Comparison of ENCODE assay signal across 8 cellular contexts in genomic region chr2:84905181-84906107, GRCh38. TPM values are rescaled to one million over a fixed set of nuclear protein-coding genes. Genes with fewer than 3 reads are reported as not detected.
DNase-seq lines count a peak whose midpoint lies in the region; ATAC-seq, FAIRE-seq and TF ChIP-seq lines count a peak whose summit lies in the region.

TSS of gene TMSB10 (plus strand) at chr2:84905656.

- peaks cover 7 to 9% of the 10 kb centered on the region in 2 experiments for H3K36me3 ChIP-seq in keratinocyte (ENCODE audit: control insufficient read depth in 2 of 2, extremely low read depth in 1 of 2, insufficient read depth in 2 of 2, low read length in 2 of 2)

- peaks cover 12% of the 10 kb centered on the region for H3K79me2 ChIP-seq in keratinocyte (ENCODE audit: control insufficient read depth, insufficient read depth, low read length)

- peak within 1 kb of the TSS; percentile 79 for H2AFZ ChIP-seq in keratinocyte (ENCODE audit: control insufficient read depth, low read length)

- peaks cover 5% of the 10 kb centered on the region for H3K4me1 ChIP-seq in keratinocyte (ENCODE audit: control insufficient read depth, extremely low read depth, insufficient read depth, low read length)

- peak within 1 kb of the TSS; percentile 98 for H3K4me3 ChIP-seq in AG04450 (ENCODE audit: low read depth, low read length)
- H3K4me3 ChIP-seq in keratinocyte (ENCODE audit: control insufficient read depth in 2 of 3, extremely low read depth in 1 of 3, insufficient read depth in 2 of 3, low read depth in 1 of 3, low read length in 3 of 3), result peak within 1 kb of the TSS; percentile 80 to 93 (median 89)

- peak within 1 kb of the TSS; percentile 95 for H3K9ac ChIP-seq in keratinocyte (ENCODE audit: control insufficient read depth, extremely low read depth, insufficient read depth, low read length)

- dilution Hi-C loops in keratinocyte (cut with MboI; ENCODE audit: extremely low pct_ligation_motif_present, low sequenced_read_pairs), result no loop called here

- no peaks in the 10 kb centered on the region for H3K9me1 ChIP-seq in keratinocyte (ENCODE audit: control insufficient read depth, extremely low read depth, insufficient read depth, low read length)

- DNase-seq in AG04450 (ENCODE audit: low read depth, low spot score) (no peak), NCI-H2227 treated with DMSO at 0.1 percent for 48 hours (lab: John Stamatoyannopoulos, UW) (peak; percentile 80), caudate nucleus (lab: John Stamatoyannopoulos, UW) (peak in 59 of 61 donors; percentile 28 to 90 (median 74)), keratinocyte (ENCODE audit: low read depth, low spot score) (no peak)
- DNase-seq in activated CD4-positive, CD25-positive, alpha-beta regulatory T cell treated with anti-CD3 and anti-CD28 coated beads, Interleukin-2, amount 50 U/mL, for 16 hours (ENCODE audit: low read depth, low spot score), result peak; percentile 79
- peak; percentile 87 for DNase-seq in stimulated activated CD4-positive, alpha-beta T cell treated with anti-CD3 and anti-CD28 coated beads, Interleukin-15, amount 100 ng/mL, for 1 hour (ENCODE audit: low read depth in 1 of 2, low spot score in 1 of 2)

- CTCF ChIA-PET in AG04450 (lab: Charles Lee), result interaction anchor here (1.0 to 1.9 kb wide), 2 partner anchors 21 to 23 kb away, joined by 3 to 19 read pairs; no protein-coding TSS in a partner anchor

- H3K27me3 ChIP-seq in AG04450 (ENCODE audit: control insufficient read depth, insufficient read depth, low read length), result no peaks in the 10 kb centered on the region
- no peaks in the 10 kb centered on the region for H3K27me3 ChIP-seq in keratinocyte (ENCODE audit: control insufficient read depth, extremely low read depth, insufficient read depth, low read length)

- TF ChIP-seq CTCF in AG04450 (IDR thresholded peaks at IDR 0.05; ENCODE audit: low read depth, low read length), result no peak
- no peak for TF ChIP-seq CTCF in keratinocyte (optimal IDR thresholded peaks at IDR 0.05 in 1 of 3, IDR thresholded peaks at IDR 0.05 in 1 of 3, conservative IDR thresholded peaks at IDR 0.05 in 1 of 3; ENCODE audit: extremely low read depth in 1 of 3, insufficient read depth in 2 of 3, low read length in 3 of 3)

- H3K4me2 ChIP-seq in keratinocyte (ENCODE audit: control insufficient read depth, extremely low read depth, insufficient read depth, low read depth, low read length), result peak within 1 kb of the TSS; percentile 83

- no peaks in the 10 kb centered on the region for H4K20me1 ChIP-seq in keratinocyte (ENCODE audit: control insufficient read depth, extremely low read depth, insufficient read depth, low read length)

- POLR2A ChIA-PET in AG04450 (lab: Yijun Ruan, JAX), result interaction anchor here (0.5 to 3.4 kb wide), 9 partner anchors 14 to 412 kb away, joined by 3 to 45 read pairs (median 5); partner anchors contain the start of gene TRABD2A

- FAIRE-seq in keratinocyte (lab: Jason Lieb, UNC), result no peak

- H3K9me3 ChIP-seq in AG04450 (ENCODE audit: control insufficient read depth, insufficient read depth, low read length) (peaks cover 5% of the 10 kb centered on the region; the same call in 1 of the 2 replicates), keratinocyte (ENCODE audit: control insufficient read depth, low read depth, low read length) (no peaks in the 10 kb centered on the region)

- H3K27ac ChIP-seq in AG04450 (ENCODE audit: low read depth, low read length) (peak within 1 kb of the TSS; percentile 80), caudate nucleus (ENCODE audit: low read depth, low read length) (peak within 1 kb of the TSS; percentile 82), keratinocyte (ENCODE audit: control insufficient read depth, insufficient read depth, low read length) (peak within 1 kb of the TSS; percentile 91)

- ATAC-seq in GM18861 (IDR thresholded peaks at IDR 0.05; ENCODE audit: unreplicated experiment) (peak; percentile 64), HG03095 (IDR thresholded peaks at IDR 0.05; ENCODE audit: unreplicated experiment) (peak; percentile 55)

RNA-seq across cellular contexts. Expression of gene TMSB10, which starts in this region (rescaled TPM):
- polyA plus RNA-seq in AG04450 (2011; rRNA removed) (4,621 and 5,651 TPM in 2 replicates), keratinocyte (1,787 to 7,245 TPM (median 3,595 TPM) in 3 replicates)
- polyA minus RNA-seq in AG04450 (2011; rRNA and poly(A)+ RNA removed), result 1,051 and 1,085 TPM in 2 replicates
- polyA plus RNA-seq in keratinocyte (2011; ENCODE audit: low read depth), result 8,538 TPM
- polyA plus RNA-seq in keratinocyte (2011; cell fraction: cytosol; rRNA removed), result 6,963 and 8,951 TPM in 2 replicates
- polyA plus RNA-seq in keratinocyte (2011; cell fraction: nucleus; rRNA removed), result 1,538 and 1,768 TPM in 2 replicates
- polyA plus RNA-seq in keratinocyte (2012; ENCODE audit: low replicate concordance), result 4,557 and 7,467 TPM in 2 replicates
- polyA minus RNA-seq in keratinocyte, result 679 to 919 TPM (median 685 TPM) in 3 replicates
- 925 TPM for polyA minus RNA-seq in keratinocyte (2011; cell fraction: cytosol; rRNA and poly(A)+ RNA removed)
- polyA minus RNA-seq in keratinocyte (2011; cell fraction: nucleus; rRNA and poly(A)+ RNA removed), result 83.9 and 127 TPM in 2 replicates

Comparison
In these comparisons a context has a peak if more than half of its experiments do, and no peak if none do; other contexts are left out.
1. DNase-seq: peak in NCI-H2227 treated with DMSO at 0.1 percent for 48 hours (single experiment), activated CD4-positive, CD25-positive, alpha-beta regulatory T cell treated with anti-CD3 and anti-CD28 coated beads, Interleukin-2, amount 50 U/mL, for 16 hours (single experiment), caudate nucleus (59 of 61) and stimulated activated CD4-positive, alpha-beta T cell treated with anti-CD3 and anti-CD28 coated beads, Interleukin-15, amount 100 ng/mL, for 1 hour (2 of 2); none in AG04450 (single experiment) and keratinocyte (single experiment).
2. Peak in every context shown above with its lines, with median percentiles within 50 percentile points of each other: H3K27ac ChIP-seq.